Comparison of ENCODE assay signal across 11 cellular contexts in genomic region chr10:80253266-80253962, GRCh38. TPM values are rescaled to one million over a fixed set of nuclear protein-coding genes. Genes with fewer than 3 reads are reported as not detected.
DNase-seq lines count a peak whose midpoint lies in the region; ATAC-seq and TF ChIP-seq lines count a peak whose summit lies in the region.
"Had no signal": no experiment of that assay in that cellular context is flagged by ENCODE, and none has a peak within 500 bp of the region (broad histone marks: within the 10 kb centered on the region; RNA-seq: fewer than 3 reads in every experiment).

No MANE protein-coding gene starts in this region.

- no peaks in the 10 kb centered on the region for H3K9me3 Mint-ChIP-seq in activated T-helper 2 cell treated with anti-CD3 and anti-CD28 coated beads, Interferon-gamma antibody, Interleukin-2, Interleukin-4, amounts not matched to agents 10 μg/mL and 5 μg/mL and 100 μg/mL, durations not matched to agents 14 hours and 24 hours and 36 hours
- H3K9me3 Mint-ChIP-seq in CD4-positive, alpha-beta T cell = no peaks in the 10 kb centered on the region

- peaks cover 2% of the 10 kb centered on the region for H3K27me3 Mint-ChIP-seq in activated T-helper 2 cell treated with anti-CD3 and anti-CD28 coated beads, Interferon-gamma antibody, Interleukin-2, Interleukin-4, amounts not matched to agents 10 μg/mL and 5 μg/mL and 100 μg/mL, durations not matched to agents 14 hours and 24 hours and 36 hours (ENCODE audit: low read depth)
- no peaks in the 10 kb centered on the region for H3K27me3 Mint-ChIP-seq in CD4-positive, alpha-beta T cell

- peak overlapping the region; percentile 75 for H3K27ac Mint-ChIP-seq in activated T-helper 2 cell treated with anti-CD3 and anti-CD28 coated beads, Interferon-gamma antibody, Interleukin-2, Interleukin-4, amounts not matched to agents 10 μg/mL and 5 μg/mL and 100 μg/mL, durations not matched to agents 14 hours and 24 hours and 36 hours
- H3K27ac Mint-ChIP-seq in CD4-positive, alpha-beta T cell = no peak overlapping the region

- POLR2A ChIA-PET in CD4-positive, alpha-beta T cell (lab: Charles Lee) = no interaction called here

- DNase-seq in activated T-helper 2 cell treated with anti-CD3 and anti-CD28 coated beads, Interferon-gamma antibody, Interleukin-2, Interleukin-4, amounts not matched to agents 10 μg/mL and 5 μg/mL and 100 μg/mL, durations not matched to agents 14 hours and 24 hours and 36 hours (ENCODE audit: low spot score) = no peak
- DNase-seq in NCI-H1105 treated with DMSO at 0.1 percent for 48 hours (lab: John Stamatoyannopoulos, UW) (no peak), glomerular visceral epithelial cell (ENCODE audit: extremely low spot score) (no peak), NCI-H187 (lab: John Stamatoyannopoulos, UW) (no peak)
- DNase-seq in CD4-positive, alpha-beta T cell = no peak
- DNase-seq: foreskin melanocyte, NCI-H748 treated with DMSO at 0.1 percent for 48 hours had no signal

- H3K27ac ChIP-seq in CD4-positive, alpha-beta T cell (ENCODE audit: low read depth, low read length) = no peak overlapping the region
- H3K27ac ChIP-seq: breast epithelium had no signal

- peaks cover 18% of the 10 kb centered on the region for H3K4me1 Mint-ChIP-seq in activated T-helper 2 cell treated with anti-CD3 and anti-CD28 coated beads, Interferon-gamma antibody, Interleukin-2, Interleukin-4, amounts not matched to agents 10 μg/mL and 5 μg/mL and 100 μg/mL, durations not matched to agents 14 hours and 24 hours and 36 hours (ENCODE audit: low read depth)
- no peaks in the 10 kb centered on the region for H3K4me1 Mint-ChIP-seq in CD4-positive, alpha-beta T cell (ENCODE audit: low read depth)

- peak overlapping the region; percentile 49 for H3K4me3 Mint-ChIP-seq in activated T-helper 2 cell treated with anti-CD3 and anti-CD28 coated beads, Interferon-gamma antibody, Interleukin-2, Interleukin-4, amounts not matched to agents 10 μg/mL and 5 μg/mL and 100 μg/mL, durations not matched to agents 14 hours and 24 hours and 36 hours (ENCODE audit: low read depth)
- H3K4me3 Mint-ChIP-seq in CD4-positive, alpha-beta T cell = no peak overlapping the region

- no peaks in the 10 kb centered on the region for H3K9me3 ChIP-seq in CD4-positive, alpha-beta T cell (ENCODE audit: control insufficient read depth, low read length)
- H3K9me3 ChIP-seq: breast epithelium had no signal

- intact Hi-C loops in activated T-helper 2 cell treated with anti-CD3 and anti-CD28 coated beads, Interferon-gamma antibody, Interleukin-2, Interleukin-4, amounts not matched to agents 10 μg/mL and 5 μg/mL and 100 μg/mL, durations not matched to agents 14 hours and 24 hours and 36 hours (cut with micrococcal nuclease) = loop anchor here (5.0 to 10.0 kb wide), 2 partner anchors 51 to 749 kb away; no protein-coding TSS in a partner anchor
- intact Hi-C loops in CD4-positive, alpha-beta T cell (cut with DNase I, micrococcal nuclease) = loop anchor here in 1 of 2 experiments (10.0 kb wide), 1 partner anchor 689 kb away; the partner anchor contains the start of gene SFTPA2

- ATAC-seq in GM18517 (IDR thresholded peaks at IDR 0.05; ENCODE audit: unreplicated experiment) (peak; percentile 74), GM21423 (IDR thresholded peaks at IDR 0.05; ENCODE audit: unreplicated experiment) (peak; percentile 79), HG03196 (IDR thresholded peaks at IDR 0.05; ENCODE audit: unreplicated experiment) (peak; percentile 80)
- no peak for ATAC-seq in CD4-positive, alpha-beta T cell (ENCODE audit: poor library complexity)

- CTCF ChIA-PET in CD4-positive, alpha-beta T cell (lab: Charles Lee) = no interaction called here

- TF ChIP-seq CTCF in CD4-positive, alpha-beta T cell (IDR thresholded peaks at IDR 0.05) = no peak

- no peaks in the 10 kb centered on the region for H3K36me3 Mint-ChIP-seq in activated T-helper 2 cell treated with anti-CD3 and anti-CD28 coated beads, Interferon-gamma antibody, Interleukin-2, Interleukin-4, amounts not matched to agents 10 μg/mL and 5 μg/mL and 100 μg/mL, durations not matched to agents 14 hours and 24 hours and 36 hours (ENCODE audit: low read depth)
- H3K36me3 Mint-ChIP-seq in CD4-positive, alpha-beta T cell (ENCODE audit: low read depth) = no peaks in the 10 kb centered on the region

- H3K27me3 ChIP-seq in CD4-positive, alpha-beta T cell (ENCODE audit: control insufficient read depth, insufficient read depth, low read length) = no peaks in the 10 kb centered on the region
- H3K27me3 ChIP-seq: breast epithelium had no signal

RNA-seq across cellular contexts. Expression of gene MAT1A, which starts 36.0 kb away (rescaled TPM):
- not detected in 2 replicates for total RNA-seq in activated T-helper 2 cell treated with anti-CD3 and anti-CD28 coated beads, Interferon-gamma antibody, Interleukin-2, Interleukin-4, amounts not matched to agents 10 μg/mL and 5 μg/mL and 100 μg/mL, durations not matched to agents 14 hours and 24 hours and 36 hours
- not detected for total RNA-seq in CD4-positive, alpha-beta T cell

RNA-seq across cellular contexts. Expression of gene ANXA11, which starts 48.1 kb away (rescaled TPM):
- total RNA-seq in activated T-helper 2 cell treated with anti-CD3 and anti-CD28 coated beads, Interferon-gamma antibody, Interleukin-2, Interleukin-4, amounts not matched to agents 10 μg/mL and 5 μg/mL and 100 μg/mL, durations not matched to agents 14 hours and 24 hours and 36 hours = 251 and 264 TPM in 2 replicates
- 100 to 1,000 TPM; 153 to 159 TPM for total RNA-seq in CD4-positive, alpha-beta T cell
